1 cellular context compared by ENCODE assay signal in the genomic region with DNA sequence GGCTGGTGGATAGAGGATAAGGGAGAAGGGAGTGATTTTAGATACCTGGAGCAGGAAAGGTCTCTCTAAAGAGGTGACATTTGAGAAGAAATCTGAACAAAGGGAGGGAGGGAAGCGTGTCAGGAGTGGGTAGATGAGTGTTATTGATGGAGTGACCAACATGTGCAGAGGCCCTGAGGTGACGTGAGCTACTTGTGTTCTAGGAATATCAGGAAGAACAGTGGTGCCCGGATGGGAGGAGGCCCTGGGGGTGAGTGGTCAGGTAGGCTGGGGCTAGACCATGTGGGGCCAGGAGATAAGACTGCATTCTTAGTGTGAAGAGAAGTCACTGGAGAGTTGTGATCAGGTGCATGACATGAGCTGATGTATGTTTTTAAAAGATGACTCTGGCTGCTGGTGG.
TF ChIP-seq lines count a peak whose summit lies in the region.

No MANE protein-coding gene starts in this region.

TF ChIP-seq in K562, 482 proteins besides CTCF, POLR2A, EP300 and RAD21 (continued from another document and continues in another):
- TF ChIP-seq, protein P1, sequence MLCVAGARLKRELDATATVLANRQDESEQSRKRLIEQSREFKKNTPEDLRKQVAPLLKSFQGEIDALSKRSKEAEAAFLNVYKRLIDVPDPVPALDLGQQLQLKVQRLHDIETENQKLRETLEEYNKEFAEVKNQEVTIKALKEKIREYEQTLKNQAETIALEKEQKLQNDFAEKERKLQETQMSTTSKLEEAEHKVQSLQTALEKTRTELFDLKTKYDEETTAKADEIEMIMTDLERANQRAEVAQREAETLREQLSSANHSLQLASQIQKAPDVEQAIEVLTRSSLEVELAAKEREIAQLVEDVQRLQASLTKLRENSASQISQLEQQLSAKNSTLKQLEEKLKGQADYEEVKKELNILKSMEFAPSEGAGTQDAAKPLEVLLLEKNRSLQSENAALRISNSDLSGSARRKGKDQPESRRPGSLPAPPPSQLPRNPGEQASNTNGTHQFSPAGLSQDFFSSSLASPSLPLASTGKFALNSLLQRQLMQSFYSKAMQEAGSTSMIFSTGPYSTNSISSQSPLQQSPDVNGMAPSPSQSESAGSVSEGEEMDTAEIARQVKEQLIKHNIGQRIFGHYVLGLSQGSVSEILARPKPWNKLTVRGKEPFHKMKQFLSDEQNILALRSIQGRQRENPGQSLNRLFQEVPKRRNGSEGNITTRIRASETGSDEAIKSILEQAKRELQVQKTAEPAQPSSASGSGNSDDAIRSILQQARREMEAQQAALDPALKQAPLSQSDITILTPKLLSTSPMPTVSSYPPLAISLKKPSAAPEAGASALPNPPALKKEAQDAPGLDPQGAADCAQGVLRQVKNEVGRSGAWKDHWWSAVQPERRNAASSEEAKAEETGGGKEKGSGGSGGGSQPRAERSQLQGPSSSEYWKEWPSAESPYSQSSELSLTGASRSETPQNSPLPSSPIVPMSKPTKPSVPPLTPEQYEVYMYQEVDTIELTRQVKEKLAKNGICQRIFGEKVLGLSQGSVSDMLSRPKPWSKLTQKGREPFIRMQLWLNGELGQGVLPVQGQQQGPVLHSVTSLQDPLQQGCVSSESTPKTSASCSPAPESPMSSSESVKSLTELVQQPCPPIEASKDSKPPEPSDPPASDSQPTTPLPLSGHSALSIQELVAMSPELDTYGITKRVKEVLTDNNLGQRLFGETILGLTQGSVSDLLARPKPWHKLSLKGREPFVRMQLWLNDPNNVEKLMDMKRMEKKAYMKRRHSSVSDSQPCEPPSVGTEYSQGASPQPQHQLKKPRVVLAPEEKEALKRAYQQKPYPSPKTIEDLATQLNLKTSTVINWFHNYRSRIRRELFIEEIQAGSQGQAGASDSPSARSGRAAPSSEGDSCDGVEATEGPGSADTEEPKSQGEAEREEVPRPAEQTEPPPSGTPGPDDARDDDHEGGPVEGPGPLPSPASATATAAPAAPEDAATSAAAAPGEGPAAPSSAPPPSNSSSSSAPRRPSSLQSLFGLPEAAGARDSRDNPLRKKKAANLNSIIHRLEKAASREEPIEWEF (CRISPR knock-in tag; IDR thresholded peaks at IDR 0.05) = no peak
- TF ChIP-seq MTA3 (IDR thresholded peaks at IDR 0.05; ENCODE audit: borderline replicate concordance) = no peak
- TF ChIP-seq HDAC6 (IDR thresholded peaks at IDR 0.05; ENCODE audit: low read depth, low read length) = no peak
- peak; percentile 40; the same call in 1 of the 2 replicates for TF ChIP-seq MBD2 (IDR thresholded peaks at IDR 0.05; ENCODE audit: borderline replicate concordance, low read depth)
- TF ChIP-seq PTRF (tag; IDR thresholded peaks at IDR 0.05) = no peak
- TF ChIP-seq, protein P2, sequence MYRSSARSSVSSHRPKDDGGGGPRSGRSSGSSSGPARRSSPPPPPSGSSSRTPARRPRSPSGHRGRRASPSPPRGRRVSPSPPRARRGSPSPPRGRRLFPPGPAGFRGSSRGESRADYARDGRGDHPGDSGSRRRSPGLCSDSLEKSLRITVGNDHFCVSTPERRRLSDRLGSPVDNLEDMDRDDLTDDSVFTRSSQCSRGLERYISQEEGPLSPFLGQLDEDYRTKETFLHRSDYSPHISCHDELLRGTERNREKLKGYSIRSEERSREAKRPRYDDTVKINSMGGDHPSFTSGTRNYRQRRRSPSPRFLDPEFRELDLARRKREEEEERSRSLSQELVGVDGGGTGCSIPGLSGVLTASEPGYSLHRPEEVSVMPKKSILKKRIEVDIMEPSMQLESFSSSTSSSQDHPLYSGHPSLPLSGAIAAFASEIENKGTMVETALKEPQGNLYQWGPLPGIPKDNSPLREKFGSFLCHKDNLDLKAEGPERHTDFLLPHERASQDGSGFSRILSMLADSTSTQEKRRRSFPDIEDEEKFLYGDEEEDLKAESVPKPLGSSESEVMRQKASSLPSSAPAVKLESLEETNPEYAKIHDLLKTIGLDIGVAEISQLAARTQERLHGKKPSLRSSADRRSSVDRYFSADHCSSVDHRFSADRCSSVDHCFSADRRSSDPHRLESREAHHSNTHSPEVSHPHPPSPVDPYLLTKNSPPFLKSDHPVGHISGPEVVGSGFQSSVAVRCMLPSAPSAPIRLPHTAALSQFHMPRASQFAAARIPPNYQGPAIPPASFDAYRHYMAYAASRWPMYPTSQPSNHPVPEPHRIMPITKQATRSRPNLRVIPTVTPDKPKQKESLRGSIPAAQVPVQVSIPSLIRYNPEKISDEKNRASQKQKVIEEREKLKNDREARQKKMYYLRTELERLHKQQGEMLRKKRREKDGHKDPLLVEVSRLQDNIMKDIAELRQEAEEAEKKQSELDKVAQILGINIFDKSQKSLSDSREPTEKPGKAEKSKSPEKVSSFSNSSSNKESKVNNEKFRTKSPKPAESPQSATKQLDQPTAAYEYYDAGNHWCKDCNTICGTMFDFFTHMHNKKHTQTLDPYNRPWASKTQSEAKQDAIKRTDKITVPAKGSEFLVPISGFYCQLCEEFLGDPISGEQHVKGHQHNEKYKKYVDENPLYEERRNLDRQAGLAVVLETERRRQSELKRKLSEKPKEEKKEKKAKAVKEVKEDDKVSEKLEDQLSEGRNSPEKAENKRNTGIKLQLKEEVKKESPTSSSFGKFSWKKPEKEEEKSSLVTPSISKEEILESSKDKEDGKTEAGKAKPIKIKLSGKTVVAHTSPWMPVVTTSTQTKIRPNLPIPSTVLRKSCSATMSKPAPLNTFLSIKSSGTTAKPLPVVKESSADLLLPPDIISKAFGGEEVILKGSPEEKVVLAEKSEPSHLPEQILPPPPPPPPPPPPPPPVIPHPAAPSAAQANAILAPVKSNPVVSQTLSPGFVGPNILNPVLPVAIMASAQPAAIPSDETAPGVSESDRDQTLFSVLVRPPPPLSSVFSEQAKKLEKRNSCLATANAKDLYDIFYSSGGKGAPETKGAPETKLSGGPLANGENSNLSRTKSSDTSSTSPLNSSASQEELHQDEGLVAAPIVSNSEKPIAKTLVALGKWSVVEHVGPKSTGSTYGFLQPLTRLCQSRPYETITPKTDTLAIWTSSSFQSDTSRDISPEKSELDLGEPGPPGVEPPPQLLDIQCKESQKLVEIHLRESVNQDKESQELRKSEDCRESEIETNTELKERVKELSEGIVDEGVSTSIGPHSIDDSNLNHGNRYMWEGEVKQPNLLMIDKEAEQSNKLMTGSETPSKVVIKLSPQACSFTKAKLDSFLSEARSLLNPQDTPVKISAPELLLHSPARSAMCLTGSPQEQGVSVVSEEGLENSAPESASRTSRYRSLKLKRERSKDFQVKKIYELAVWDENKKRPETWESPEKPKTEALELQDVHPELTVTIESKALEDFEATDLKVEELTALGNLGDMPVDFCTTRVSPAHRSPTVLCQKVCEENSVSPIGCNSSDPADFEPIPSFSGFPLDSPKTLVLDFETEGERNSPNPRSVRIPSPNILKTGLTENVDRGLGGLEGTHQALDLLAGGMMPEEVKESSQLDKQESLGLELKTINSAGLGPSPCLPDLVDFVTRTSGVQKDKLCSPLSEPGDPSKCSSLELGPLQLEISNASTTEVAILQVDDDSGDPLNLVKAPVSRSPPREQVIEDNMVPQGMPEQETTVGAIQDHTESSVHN (IDR thresholded peaks at IDR 0.05; ENCODE audit: borderline replicate concordance in 1 of 2, low read depth in 1 of 2) = no peak
- no peak for TF ChIP-seq RB1 (IDR thresholded peaks at IDR 0.05; ENCODE audit: low read depth)
- no peak for TF ChIP-seq KDM2B (CRISPR knock-in tag; IDR thresholded peaks at IDR 0.05)
- TF ChIP-seq ELF2 (CRISPR knock-in tag; IDR thresholded peaks at IDR 0.05) = no peak
- TF ChIP-seq ZNF584 (CRISPR knock-in tag; IDR thresholded peaks at IDR 0.05; ENCODE audit: low read depth) = no peak
- TF ChIP-seq PHF8 (IDR thresholded peaks at IDR 0.05; ENCODE audit: borderline replicate concordance, low read length) = no peak
- TF ChIP-seq STAT5A (IDR thresholded peaks at IDR 0.05; ENCODE audit: borderline replicate concordance, low read length) = peak; percentile 75
- TF ChIP-seq, protein P3, sequence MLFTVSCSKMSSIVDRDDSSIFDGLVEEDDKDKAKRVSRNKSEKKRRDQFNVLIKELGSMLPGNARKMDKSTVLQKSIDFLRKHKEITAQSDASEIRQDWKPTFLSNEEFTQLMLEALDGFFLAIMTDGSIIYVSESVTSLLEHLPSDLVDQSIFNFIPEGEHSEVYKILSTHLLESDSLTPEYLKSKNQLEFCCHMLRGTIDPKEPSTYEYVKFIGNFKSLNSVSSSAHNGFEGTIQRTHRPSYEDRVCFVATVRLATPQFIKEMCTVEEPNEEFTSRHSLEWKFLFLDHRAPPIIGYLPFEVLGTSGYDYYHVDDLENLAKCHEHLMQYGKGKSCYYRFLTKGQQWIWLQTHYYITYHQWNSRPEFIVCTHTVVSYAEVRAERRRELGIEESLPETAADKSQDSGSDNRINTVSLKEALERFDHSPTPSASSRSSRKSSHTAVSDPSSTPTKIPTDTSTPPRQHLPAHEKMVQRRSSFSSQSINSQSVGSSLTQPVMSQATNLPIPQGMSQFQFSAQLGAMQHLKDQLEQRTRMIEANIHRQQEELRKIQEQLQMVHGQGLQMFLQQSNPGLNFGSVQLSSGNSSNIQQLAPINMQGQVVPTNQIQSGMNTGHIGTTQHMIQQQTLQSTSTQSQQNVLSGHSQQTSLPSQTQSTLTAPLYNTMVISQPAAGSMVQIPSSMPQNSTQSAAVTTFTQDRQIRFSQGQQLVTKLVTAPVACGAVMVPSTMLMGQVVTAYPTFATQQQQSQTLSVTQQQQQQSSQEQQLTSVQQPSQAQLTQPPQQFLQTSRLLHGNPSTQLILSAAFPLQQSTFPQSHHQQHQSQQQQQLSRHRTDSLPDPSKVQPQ (CRISPR knock-in tag; IDR thresholded peaks at IDR 0.05; ENCODE audit: borderline replicate concordance) = no peak
- TF ChIP-seq FOXK2 (conservative IDR thresholded peaks at IDR 0.05 in 1 of 2, IDR thresholded peaks at IDR 0.05 in 1 of 2; ENCODE audit: low read depth in 2 of 2) = peak; percentile 33 to 59; a peak in 2 of 4 replicates
- no peak for TF ChIP-seq RHOXF2B (CRISPR knock-in tag; conservative IDR thresholded peaks at IDR 0.05)
- TF ChIP-seq RUNX1 (IDR thresholded peaks at IDR 0.05; ENCODE audit: low read depth) = peak; percentile 48; the same call in 1 of the 2 replicates
- TF ChIP-seq C11orf30 (IDR thresholded peaks at IDR 0.05; ENCODE audit: low read depth) = no peak
- TF ChIP-seq CBFA2T2 (conservative IDR thresholded peaks at IDR 0.05) = peak; percentile 92
- no peak for TF ChIP-seq ZNF232 (CRISPR knock-in tag; IDR thresholded peaks at IDR 0.05)
- TF ChIP-seq, protein P4, sequence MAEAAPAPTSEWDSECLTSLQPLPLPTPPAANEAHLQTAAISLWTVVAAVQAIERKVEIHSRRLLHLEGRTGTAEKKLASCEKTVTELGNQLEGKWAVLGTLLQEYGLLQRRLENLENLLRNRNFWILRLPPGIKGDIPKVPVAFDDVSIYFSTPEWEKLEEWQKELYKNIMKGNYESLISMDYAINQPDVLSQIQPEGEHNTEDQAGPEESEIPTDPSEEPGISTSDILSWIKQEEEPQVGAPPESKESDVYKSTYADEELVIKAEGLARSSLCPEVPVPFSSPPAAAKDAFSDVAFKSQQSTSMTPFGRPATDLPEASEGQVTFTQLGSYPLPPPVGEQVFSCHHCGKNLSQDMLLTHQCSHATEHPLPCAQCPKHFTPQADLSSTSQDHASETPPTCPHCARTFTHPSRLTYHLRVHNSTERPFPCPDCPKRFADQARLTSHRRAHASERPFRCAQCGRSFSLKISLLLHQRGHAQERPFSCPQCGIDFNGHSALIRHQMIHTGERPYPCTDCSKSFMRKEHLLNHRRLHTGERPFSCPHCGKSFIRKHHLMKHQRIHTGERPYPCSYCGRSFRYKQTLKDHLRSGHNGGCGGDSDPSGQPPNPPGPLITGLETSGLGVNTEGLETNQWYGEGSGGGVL (CRISPR knock-in tag; IDR thresholded peaks at IDR 0.05) = no peak
- TF ChIP-seq RBM15 (IDR thresholded peaks at IDR 0.05; ENCODE audit: insufficient read depth, low read length) = no peak
- peak; percentile 76 to 81 for TF ChIP-seq KDM1A (IDR thresholded peaks at IDR 0.05)
- TF ChIP-seq SRSF7 (optimal IDR thresholded peaks at IDR 0.05; ENCODE audit: low read depth, low read length) = no peak
- TF ChIP-seq, protein P5, sequence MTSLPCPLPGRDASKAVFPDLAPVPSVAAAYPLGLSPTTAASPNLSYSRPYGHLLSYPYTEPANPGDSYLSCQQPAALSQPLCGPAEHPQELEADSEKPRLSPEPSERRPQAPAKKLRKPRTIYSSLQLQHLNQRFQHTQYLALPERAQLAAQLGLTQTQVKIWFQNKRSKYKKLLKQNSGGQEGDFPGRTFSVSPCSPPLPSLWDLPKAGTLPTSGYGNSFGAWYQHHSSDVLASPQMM (CRISPR knock-in tag; IDR thresholded peaks at IDR 0.05) = no peak
- no peak for TF ChIP-seq RBM22 (IDR thresholded peaks at IDR 0.05; ENCODE audit: low read depth, low read length, poor library complexity, severe bottlenecking)
- no peak for TF ChIP-seq ZNF77 (CRISPR knock-in tag; IDR thresholded peaks at IDR 0.05)
- no peak for TF ChIP-seq PRMT5 (CRISPR knock-in tag; IDR thresholded peaks at IDR 0.05)
- no peak for TF ChIP-seq GATAD2B (IDR thresholded peaks at IDR 0.05; ENCODE audit: borderline replicate concordance)
- no peak for TF ChIP-seq HNRNPL (IDR thresholded peaks at IDR 0.05; ENCODE audit: low read depth, low read length)
- TF ChIP-seq, protein P6, sequence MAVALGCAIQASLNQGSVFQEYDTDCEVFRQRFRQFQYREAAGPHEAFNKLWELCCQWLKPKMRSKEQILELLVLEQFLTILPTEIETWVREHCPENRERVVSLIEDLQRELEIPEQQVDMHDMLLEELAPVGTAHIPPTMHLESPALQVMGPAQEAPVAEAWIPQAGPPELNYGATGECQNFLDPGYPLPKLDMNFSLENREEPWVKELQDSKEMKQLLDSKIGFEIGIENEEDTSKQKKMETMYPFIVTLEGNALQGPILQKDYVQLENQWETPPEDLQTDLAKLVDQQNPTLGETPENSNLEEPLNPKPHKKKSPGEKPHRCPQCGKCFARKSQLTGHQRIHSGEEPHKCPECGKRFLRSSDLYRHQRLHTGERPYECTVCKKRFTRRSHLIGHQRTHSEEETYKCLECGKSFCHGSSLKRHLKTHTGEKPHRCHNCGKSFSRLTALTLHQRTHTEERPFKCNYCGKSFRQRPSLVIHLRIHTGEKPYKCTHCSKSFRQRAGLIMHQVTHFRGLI (CRISPR knock-in tag; IDR thresholded peaks at IDR 0.05) = no peak
- no peak for TF ChIP-seq NFE2 (IDR thresholded peaks at IDR 0.05; ENCODE audit: low read depth)
- TF ChIP-seq TRIM24 (IDR thresholded peaks at IDR 0.05) = peak; percentile 72 to 86
- no peak for TF ChIP-seq ZNF696 (CRISPR knock-in tag; conservative IDR thresholded peaks at IDR 0.05)
- no peak for TF ChIP-seq KAT7 (CRISPR knock-in tag; IDR thresholded peaks at IDR 0.05; ENCODE audit: borderline replicate concordance)
- TF ChIP-seq ZBTB8A (IDR thresholded peaks at IDR 0.05; ENCODE audit: partially characterized antibody) = no peak
- TF ChIP-seq RAD51 (IDR thresholded peaks at IDR 0.05; ENCODE audit: borderline replicate concordance, low read depth) = no peak
- TF ChIP-seq FOXJ2 (tag; IDR thresholded peaks at IDR 0.05) = no peak
- TF ChIP-seq CAMTA2 (CRISPR knock-in tag; conservative IDR thresholded peaks at IDR 0.05) = no peak
- TF ChIP-seq SAP30 (IDR thresholded peaks at IDR 0.05; ENCODE audit: borderline replicate concordance, insufficient read depth, low read depth, low read length, poor library complexity, severe bottlenecking) = no peak
- no peak for TF ChIP-seq ZNF717 (CRISPR knock-in tag; IDR thresholded peaks at IDR 0.05)
- TF ChIP-seq CHD2 (IDR thresholded peaks at IDR 0.05; ENCODE audit: low read depth, low read length) = no peak
- TF ChIP-seq, protein P7, sequence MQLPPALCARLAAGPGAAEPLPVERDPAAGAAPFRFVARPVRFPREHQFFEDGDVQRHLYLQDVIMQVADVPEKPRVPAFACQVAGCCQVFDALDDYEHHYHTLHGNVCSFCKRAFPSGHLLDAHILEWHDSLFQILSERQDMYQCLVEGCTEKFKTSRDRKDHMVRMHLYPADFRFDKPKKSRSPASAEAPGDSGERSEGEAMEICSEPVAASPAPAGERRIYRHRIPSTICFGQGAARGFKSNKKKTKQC (CRISPR knock-in tag; IDR thresholded peaks at IDR 0.05) = no peak
- no peak for TF ChIP-seq SREBF2 (CRISPR knock-in tag; IDR thresholded peaks at IDR 0.05)
- TF ChIP-seq CC2D1A (IDR thresholded peaks at IDR 0.05) = peak; percentile 58; the same call in 1 of the 2 replicates
- no peak for TF ChIP-seq SUPT5H (IDR thresholded peaks at IDR 0.05)
